27 cellular contexts compared by ENCODE assay signal in the genomic region with DNA sequence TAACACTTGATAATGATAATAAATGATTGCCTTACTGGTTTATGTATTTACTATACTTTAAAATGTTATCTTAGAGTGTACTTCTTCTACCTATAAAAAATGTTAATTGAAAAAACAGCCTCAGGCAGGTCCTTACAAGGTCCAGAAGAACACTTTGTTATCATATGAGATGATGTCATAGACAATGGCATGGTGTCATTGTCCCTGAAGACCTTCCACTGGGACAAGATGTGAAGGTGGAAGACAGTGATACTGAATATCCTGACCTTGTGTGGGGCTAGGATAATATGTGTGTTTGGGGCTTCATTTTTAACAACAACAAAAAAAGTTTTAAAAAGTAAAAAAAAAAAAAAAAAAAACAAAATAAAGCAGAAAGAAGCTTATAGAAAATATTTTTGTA.
"Had no signal": no experiment of that assay in that cellular context is flagged by ENCODE, and none has a peak within 500 bp of the region (broad histone marks: within the 10 kb centered on the region; RNA-seq: fewer than 3 reads in every experiment).

No MANE protein-coding gene starts in this region.

- H3K9me3 ChIP-seq: colonic mucosa, esophagus squamous epithelium, gastroesophageal sphincter, heart right ventricle, left lung, lower lobe of right lung, mucosa of descending colon had no signal

- H3K27me3 ChIP-seq: colonic mucosa, esophagus squamous epithelium, gastroesophageal sphincter, heart right ventricle, left lung had no signal

- H3K4me1 ChIP-seq: colonic mucosa, esophagus squamous epithelium, gastroesophageal sphincter, heart right ventricle, left lung, lower lobe of right lung had no signal

- H3K4me3 ChIP-seq: colonic mucosa, esophagus squamous epithelium, gastroesophageal sphincter, heart right ventricle, left lung, lower lobe of right lung, mucosa of descending colon had no signal

- H3K27ac ChIP-seq: colonic mucosa, epithelial cell of prostate, esophagus squamous epithelium, gastroesophageal sphincter, heart right ventricle, left lung, lower lobe of right lung had no signal

- FAIRE-seq: endometrium, islet of Langerhans, keratinocyte had no signal

- H3K36me3 ChIP-seq: colonic mucosa, esophagus squamous epithelium, gastroesophageal sphincter, heart right ventricle, left lung, lower lobe of right lung had no signal

- DNase-seq: colonic mucosa; cortex of kidney; effector CD8-positive, alpha-beta T cell; effector memory CD8-positive, alpha-beta T cell; endodermal cell; erythroblast; esophagus squamous epithelium; foreskin fibroblast; foreskin melanocyte; glutamatergic neuron; head of caudate nucleus; heart right ventricle; hippocampal formation; left cardiac atrium; left lung; left ventricle myocardium superior; lower lobe of right lung; mesenchymal stem cell; mucosa of descending colon; naive B cell; naive thymus-derived CD8-positive, alpha-beta T cell had no signal

- ATAC-seq: effector memory CD8-positive, alpha-beta T cell; esophagus mucosa; gastroesophageal sphincter; heart right ventricle; left cardiac atrium; left lung; left ventricle myocardium superior; lower lobe of right lung; mucosa of descending colon; naive thymus-derived CD8-positive, alpha-beta T cell had no signal
